ENCODE assay signal across 8 cellular contexts in genomic region chr12:64621257-64621942, GRCh38. TPM values are rescaled to one million over a fixed set of nuclear protein-coding genes. Genes with fewer than 3 reads are reported as not detected.
A peak's percentile ranks its signal among the peaks of the same experiment; 100 is the strongest.
DNase-seq lines count a peak whose midpoint lies in the region; ATAC-seq and TF ChIP-seq lines count a peak whose summit lies in the region.

No MANE protein-coding gene starts in this region.

- no peaks in the 10 kb centered on the region for H3K27me3 Mint-ChIP-seq in activated naive CD8-positive, alpha-beta T cell treated with anti-CD3 and anti-CD28 coated beads, Interleukin-2, amount 50 U/mL, for 24 hours

- H3K4me3 Mint-ChIP-seq in activated naive CD8-positive, alpha-beta T cell treated with anti-CD3 and anti-CD28 coated beads, Interleukin-2, amount 50 U/mL, for 24 hours: no peak overlapping the region

- ATAC-seq in GM19035 (IDR thresholded peaks at IDR 0.05; ENCODE audit: unreplicated experiment): peak; percentile 75
- ATAC-seq in HG03103 (IDR thresholded peaks at IDR 0.05; ENCODE audit: low read depth, unreplicated experiment): peak; percentile 62
- ATAC-seq in activated naive CD8-positive, alpha-beta T cell treated with anti-CD3 and anti-CD28 coated beads, Interleukin-2, amount 50 U/mL, for 24 hours: no peak

- no peak for TF ChIP-seq POLR2A in transverse colon (IDR thresholded peaks at IDR 0.05)

- H3K4me1 Mint-ChIP-seq in activated naive CD8-positive, alpha-beta T cell treated with anti-CD3 and anti-CD28 coated beads, Interleukin-2, amount 50 U/mL, for 24 hours: peaks cover 72% of the 10 kb centered on the region

- no peak overlapping the region for H3K4me3 ChIP-seq in AG10803 (ENCODE audit: low read length)
- H3K4me3 ChIP-seq in transverse colon: no peak overlapping the region

- H3K4me1 ChIP-seq in transverse colon: peaks cover 34 to 95% (median 49%) of the 10 kb centered on the region in 4 donors

- no peaks in the 10 kb centered on the region for H3K36me3 ChIP-seq in transverse colon

- H3K36me3 Mint-ChIP-seq in activated naive CD8-positive, alpha-beta T cell treated with anti-CD3 and anti-CD28 coated beads, Interleukin-2, amount 50 U/mL, for 24 hours (ENCODE audit: low read depth): peaks cover 18% of the 10 kb centered on the region

- in situ Hi-C loops in transverse colon (cut with MboI; ENCODE audit: low pct_ligation_motif_present in 1 of 4, low pct_unique_long_range_greater_than_20kb in 1 of 4, low sequenced_read_pairs in 3 of 4): loop anchor here in 1 of 4 donors (10.0 kb wide), 1 partner anchor 53 kb away; no protein-coding TSS in a partner anchor

- peak overlapping the region; percentile 49 for H3K27ac Mint-ChIP-seq in activated naive CD8-positive, alpha-beta T cell treated with anti-CD3 and anti-CD28 coated beads, Interleukin-2, amount 50 U/mL, for 24 hours

- intact Hi-C loops in transverse colon (cut with DNase I; ENCODE audit: low total_unique reads): no loop called here

- TF ChIP-seq CTCF in AG10803 (conservative IDR thresholded peaks at IDR 0.05; ENCODE audit: low read length): no peak
- TF ChIP-seq CTCF in transverse colon (IDR thresholded peaks at IDR 0.05): no peak

- no peaks in the 10 kb centered on the region for H3K27me3 ChIP-seq in transverse colon

- no peaks in the 10 kb centered on the region for H3K9me3 ChIP-seq in transverse colon

- peak; percentile 61 for DNase-seq in AG10803 (ENCODE audit: low read depth)
- no peak for DNase-seq in activated naive CD8-positive, alpha-beta T cell treated with anti-CD3 and anti-CD28 coated beads, Interleukin-2, amount 50 U/mL, for 24 hours
- DNase-seq in transverse colon: no peak
- DNase-seq in activated CD4-positive, CD25-positive, alpha-beta regulatory T cell treated with anti-CD3 and anti-CD28 coated beads, Interleukin-2, amount 50 U/mL, for 72 hours: no peak
- DNase-seq in hippocampal formation (lab: John Stamatoyannopoulos, UW): no peak
- DNase-seq in NCI-H146 (lab: John Stamatoyannopoulos, UW): no peak

- TF ChIP-seq EP300 in transverse colon (IDR thresholded peaks at IDR 0.05; ENCODE audit: low read depth): no peak

- H3K9me3 Mint-ChIP-seq in activated naive CD8-positive, alpha-beta T cell treated with anti-CD3 and anti-CD28 coated beads, Interleukin-2, amount 50 U/mL, for 24 hours: no peaks in the 10 kb centered on the region

- H3K27ac ChIP-seq in transverse colon: peak overlapping the region; percentile 61 to 95 (median 86)

- WGBS in transverse colon (ENCODE audit: low coverage in 1 of 2), 2 donors: 48 to 84% methylated on average over 3 to 13 of the region's 13 CpGs

RNA-seq across cellular contexts. Expression of gene RASSF3, which starts 11.1 kb away (rescaled TPM):
- 10 to 100 TPM; 41.6 to 83.2 (median 62.5) TPM for total RNA-seq in transverse colon
